22 cellular contexts compared by ENCODE assay signal in the genomic region with DNA sequence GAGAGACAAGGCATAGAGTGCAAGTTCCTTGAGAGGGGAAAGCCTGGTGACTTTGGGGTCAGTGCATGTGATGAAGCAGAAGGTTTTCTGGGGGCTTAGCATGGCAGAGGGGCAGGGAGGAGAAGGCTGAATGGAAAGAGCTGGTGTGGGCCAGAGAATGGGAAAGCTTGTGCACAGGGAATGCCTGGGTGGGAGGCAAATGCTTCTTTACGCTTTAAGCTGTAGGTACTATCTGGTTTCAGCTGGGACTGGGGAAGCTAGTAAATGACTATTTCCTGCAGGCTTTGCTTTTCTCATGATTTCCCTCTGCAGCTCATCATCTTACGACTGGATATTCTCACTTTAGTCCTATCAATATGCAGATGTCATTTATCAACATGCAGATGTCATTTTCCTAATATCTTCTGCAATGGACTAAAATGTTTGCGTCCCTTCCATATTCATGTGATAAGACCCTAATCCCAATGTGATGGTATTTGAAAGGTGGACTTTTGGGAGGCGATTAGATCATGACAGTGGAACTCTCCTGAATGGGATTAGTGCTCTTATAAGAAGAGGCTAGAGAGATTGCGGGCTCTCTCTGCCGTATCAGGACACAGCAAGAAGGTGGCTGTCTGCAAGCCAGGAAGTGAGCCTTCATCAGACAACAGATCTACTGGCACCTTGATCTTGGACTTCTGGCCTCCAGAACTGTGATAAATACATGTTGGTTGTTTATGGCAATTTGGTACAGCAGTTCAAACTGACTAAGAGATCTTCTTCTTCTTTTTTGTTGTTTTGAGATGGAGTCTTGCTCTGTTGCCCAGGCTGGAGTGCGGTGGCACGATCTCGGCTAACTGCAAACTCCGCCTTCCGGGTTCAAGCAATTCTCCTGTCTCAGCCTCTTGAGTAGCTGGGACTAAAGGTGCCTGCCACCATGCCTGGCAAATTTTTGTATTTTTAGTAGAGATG. TPM values are rescaled to one million over a fixed set of nuclear protein-coding genes. Genes with fewer than 3 reads are reported as not detected.
"Had no signal": no experiment of that assay in that cellular context is flagged by ENCODE, and none has a peak within 500 bp of the region (broad histone marks: within the 10 kb centered on the region; RNA-seq: fewer than 3 reads in every experiment).

No MANE protein-coding gene starts in this region.

- H3K4me3 Mint-ChIP-seq: central memory CD8-positive, alpha-beta T cell; effector memory CD8-positive, alpha-beta T cell; naive thymus-derived CD4-positive, alpha-beta T cell; neural crest cell; stimulated activated effector memory CD8-positive, alpha-beta T cell treated with anti-CD3 and anti-CD28 coated beads, Interleukin-12 subunit alpha, Interleukin-12 subunit beta, amount 100 ng/mL, for 72 hours had no signal

- H3K9me3 ChIP-seq: esophagus muscularis mucosa, gastrocnemius medialis, pancreas, prostate gland, right lobe of liver, tibial nerve had no signal

- H3K36me3 Mint-ChIP-seq: naive thymus-derived CD4-positive, alpha-beta T cell; stimulated activated effector memory CD8-positive, alpha-beta T cell treated with anti-CD3 and anti-CD28 coated beads, Interleukin-12 subunit alpha, Interleukin-12 subunit beta, amount 100 ng/mL, for 72 hours had no signal

- H3K4me3 ChIP-seq: esophagus muscularis mucosa, gastrocnemius medialis, lung, pancreas, prostate gland, right lobe of liver, tibial nerve had no signal

- H3K4me1 ChIP-seq: esophagus muscularis mucosa, gastrocnemius medialis, pancreas, right lobe of liver, tibial nerve had no signal

- H3K36me3 ChIP-seq: esophagus muscularis mucosa, gastrocnemius medialis, pancreas, prostate gland, right lobe of liver, tibial nerve had no signal

- H3K27me3 ChIP-seq: esophagus muscularis mucosa, gastrocnemius medialis, right lobe of liver, tibial nerve had no signal

- H3K27ac Mint-ChIP-seq: effector memory CD8-positive, alpha-beta T cell; naive thymus-derived CD4-positive, alpha-beta T cell; stimulated activated effector memory CD8-positive, alpha-beta T cell treated with anti-CD3 and anti-CD28 coated beads, Interleukin-12 subunit alpha, Interleukin-12 subunit beta, amount 100 ng/mL, for 72 hours had no signal

- ATAC-seq: effector memory CD8-positive, alpha-beta T cell; gastrocnemius medialis; left cardiac atrium; left ventricle myocardium superior; naive thymus-derived CD4-positive, alpha-beta T cell; pancreas; right lobe of liver; stimulated activated effector memory CD8-positive, alpha-beta T cell treated with anti-CD3 and anti-CD28 coated beads, Interleukin-12 subunit alpha, Interleukin-12 subunit beta, amount 100 ng/mL, for 72 hours; stimulated activated naive CD8-positive, alpha-beta T cell treated with anti-CD3 and anti-CD28 coated beads, Interleukin-15, Interleukin-2, amounts not matched to agents 100 U/mL and 50 U/mL, for 24 hours had no signal

- H3K4me1 Mint-ChIP-seq: central memory CD8-positive, alpha-beta T cell; stimulated activated effector memory CD8-positive, alpha-beta T cell treated with anti-CD3 and anti-CD28 coated beads, Interleukin-12 subunit alpha, Interleukin-12 subunit beta, amount 100 ng/mL, for 72 hours had no signal

- H3K27ac ChIP-seq: epithelial cell of prostate, esophagus muscularis mucosa, gastrocnemius medialis, pancreas, prostate gland, right lobe of liver, tibial nerve had no signal

- DNase-seq: effector memory CD8-positive, alpha-beta T cell; gastrocnemius medialis; kidney; left cardiac atrium; left ventricle myocardium superior; mesenchymal stem cell; naive thymus-derived CD4-positive, alpha-beta T cell; occipital lobe; pancreas; right lobe of liver; stimulated activated CD4-positive, alpha-beta T cell treated with anti-CD3 and anti-CD28 coated beads, Interleukin-4, amount 100 ng/mL, for 1 hour; stimulated activated CD8-positive, alpha-beta memory T cell treated with anti-CD3 and anti-CD28 coated beads, Interleukin-4, amount 100 ng/mL, for 48 hours; stimulated activated naive CD8-positive, alpha-beta T cell treated with anti-CD3 and anti-CD28 coated beads, Interleukin-15, Interleukin-2, amounts not matched to agents 100 U/mL and 50 U/mL, for 24 hours had no signal

- H3K9me3 Mint-ChIP-seq: neural crest cell had no signal

- H3K27me3 Mint-ChIP-seq: central memory CD8-positive, alpha-beta T cell; effector memory CD8-positive, alpha-beta T cell; naive thymus-derived CD4-positive, alpha-beta T cell had no signal

RNA-seq across cellular contexts. Expression of a gene that starts 50.1 kb away (rescaled TPM):
- total RNA-seq: renal cortical epithelial cell had no signal
